ENCODE assay signal across 8 cellular contexts in the genomic region with DNA sequence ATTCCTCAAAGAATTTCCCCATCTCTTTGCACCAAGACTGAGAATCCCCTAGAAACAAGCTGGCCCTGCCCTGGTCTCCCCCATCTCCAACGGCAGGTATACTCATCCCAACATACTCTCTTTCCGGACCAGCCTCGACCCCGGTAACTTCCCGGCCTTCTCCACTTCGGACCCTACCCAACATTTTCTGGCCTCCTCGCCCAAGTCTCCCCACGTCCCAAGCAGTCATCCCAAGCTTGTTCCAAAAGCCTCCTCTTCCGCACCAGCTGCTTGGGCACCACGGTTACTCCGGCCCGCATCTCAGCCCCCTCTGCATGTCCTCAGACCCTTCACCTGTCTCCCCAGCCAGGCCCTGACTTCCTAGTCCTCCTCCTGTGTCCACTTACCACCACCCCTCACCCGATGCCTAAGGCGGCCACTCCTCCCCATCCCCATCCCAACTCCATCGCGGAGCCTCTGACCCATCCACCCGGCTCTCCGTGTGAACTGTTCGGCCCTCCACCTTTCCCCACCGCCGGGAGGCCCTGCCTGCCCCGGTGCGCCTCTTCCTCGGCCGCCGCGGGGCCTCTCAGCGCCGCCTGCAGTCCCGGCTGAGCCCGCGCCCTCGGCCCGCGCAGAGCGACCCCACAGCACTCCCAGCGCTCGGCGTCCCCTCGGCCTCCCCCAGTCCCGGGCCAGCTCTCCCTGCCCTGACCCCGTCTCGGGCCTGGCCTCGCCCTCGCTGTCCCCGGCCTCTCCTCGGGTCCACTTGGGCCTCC. TPM values are rescaled to one million over a fixed set of nuclear protein-coding genes. Genes with fewer than 3 reads are reported as not detected.
A peak's percentile ranks its signal among the peaks of the same experiment; 100 is the strongest.
DNase-seq lines count a peak whose midpoint lies in the region; ATAC-seq and TF ChIP-seq lines count a peak whose summit lies in the region.

No MANE protein-coding gene starts in this region.

- H3K27me3 ChIP-seq in MG63 (no peaks in the 10 kb centered on the region), neuronal stem cell (ENCODE audit: control insufficient read depth in 3 of 3, insufficient read depth in 3 of 3, low read depth in 1 of 3, low read length in 3 of 3) (no peaks in the 10 kb centered on the region)

- H4K8ac ChIP-seq in neuronal stem cell (ENCODE audit: low read depth, low read length), result no peak overlapping the region

- H2BK120ac ChIP-seq in neuronal stem cell (ENCODE audit: low read depth, low read length), result no peak overlapping the region

- peaks cover 19 to 24% of the 10 kb centered on the region in 2 donors for H3K4me1 ChIP-seq in neuronal stem cell (ENCODE audit: control insufficient read depth in 2 of 2, insufficient read depth in 1 of 2, low read depth in 1 of 2, low read length in 2 of 2)

- peak overlapping the region; percentile 93 for H2AFZ ChIP-seq in neuronal stem cell (ENCODE audit: low read length)

- H3K23ac ChIP-seq in neuronal stem cell (ENCODE audit: low read depth, low read length, poor library complexity), result peak overlapping the region; percentile 82

- no peaks in the 10 kb centered on the region for H3K9me3 ChIP-seq in MG63
- H3K9me3 ChIP-seq in neuronal stem cell (replicated peaks in 1 of 2; ENCODE audit: control insufficient read depth in 2 of 2, insufficient read depth in 1 of 2, low read depth in 1 of 2, low read length in 2 of 2), result no peaks in the 10 kb centered on the region

- intact Hi-C loops in Right ventricle myocardium inferior (cut with DNase I) (loop anchor here (10.0 kb wide), 1 partner anchor 483 kb away; the partner anchor contains the start of gene OVCA2), cardiac septum (cut with DNase I) (no loop called here)

- in situ Hi-C loops in KBM-7 (cut with MboI; ENCODE audit: low pct_unique_long_range_greater_than_20kb, low sequenced_read_pairs), result no loop called here

- H2BK15ac ChIP-seq in neuronal stem cell (ENCODE audit: low read length), result no peak overlapping the region

- H3K14ac ChIP-seq in neuronal stem cell (ENCODE audit: low read length), result peak overlapping the region; percentile 31

- peak overlapping the region; percentile 89 for H2BK5ac ChIP-seq in neuronal stem cell (ENCODE audit: low read length)

- no CpG with 5 or more reads among the region's 47 CpGs for WGBS in neuronal stem cell (ENCODE audit: extremely low coverage in 2 of 2, insufficient read length in 2 of 2, insufficient replicate concordance in 1 of 2), 2 donors

- TF ChIP-seq CTCF in fibroblast of pulmonary artery (IDR thresholded peaks at IDR 0.05; ENCODE audit: low read length, missing control alignments), result no peak

- peak overlapping the region; percentile 54 for H3K4me3 ChIP-seq in MG63
- H3K4me3 ChIP-seq in fibroblast of pulmonary artery (replicated peaks; ENCODE audit: low read depth, low read length), result peak overlapping the region; percentile 69
- peak overlapping the region; percentile 68 to 96 for H3K4me3 ChIP-seq in neuronal stem cell (ENCODE audit: low read length in 2 of 2)

- H2AK5ac ChIP-seq in neuronal stem cell (ENCODE audit: low read depth, low read length), result peak overlapping the region; percentile 41

- H4K91ac ChIP-seq in neuronal stem cell (ENCODE audit: low read depth, low read length, poor library complexity), result no peak overlapping the region

- peak overlapping the region; percentile 85 for H3K4me3 Mint-ChIP-seq in activated T-cell treated with anti-CD3 and anti-CD28 coated beads, Interleukin-2, amount 50 U/mL, for 4 hours

- peaks cover 34% of the 10 kb centered on the region for H3K4me1 Mint-ChIP-seq in activated T-cell treated with anti-CD3 and anti-CD28 coated beads, Interleukin-2, amount 50 U/mL, for 4 hours (ENCODE audit: low read depth)

- H3K27ac ChIP-seq in neuronal stem cell (replicated peaks; ENCODE audit: low read length), result no peak overlapping the region

- peaks cover 5% of the 10 kb centered on the region for H3K36me3 Mint-ChIP-seq in activated T-cell treated with anti-CD3 and anti-CD28 coated beads, Interleukin-2, amount 50 U/mL, for 4 hours (ENCODE audit: insufficient read depth)

- peak overlapping the region; percentile 98 for H3K9ac ChIP-seq in neuronal stem cell (ENCODE audit: low read depth, low read length, poor library complexity)

- no peaks in the 10 kb centered on the region for H3K27me3 Mint-ChIP-seq in activated T-cell treated with anti-CD3 and anti-CD28 coated beads, Interleukin-2, amount 50 U/mL, for 4 hours (ENCODE audit: low read depth)

- no peaks in the 10 kb centered on the region for H3K36me3 ChIP-seq in MG63
- peaks cover 2 to 19% of the 10 kb centered on the region in 2 donors for H3K36me3 ChIP-seq in neuronal stem cell (replicated peaks in 1 of 2; ENCODE audit: control insufficient read depth in 2 of 2, insufficient read depth in 2 of 2, low read length in 2 of 2)

- H2BK12ac ChIP-seq in neuronal stem cell (ENCODE audit: low read length), result no peak overlapping the region

- ATAC-seq in Right ventricle myocardium inferior (no peak), GM21360 (IDR thresholded peaks at IDR 0.05; ENCODE audit: unreplicated experiment) (no peak)
- ATAC-seq in activated T-cell treated with anti-CD3 and anti-CD28 coated beads, Interleukin-2, amount 50 U/mL, for 4 hours, result peak; percentile 44 to 50

- peaks cover 14% of the 10 kb centered on the region for H3K79me1 ChIP-seq in neuronal stem cell (ENCODE audit: low read depth, low read length)

- peak overlapping the region; percentile 90 for H3K18ac ChIP-seq in neuronal stem cell (ENCODE audit: low read length)

- no peak overlapping the region for H3K4ac ChIP-seq in neuronal stem cell (ENCODE audit: low read length)

- H3K4me2 ChIP-seq in neuronal stem cell (ENCODE audit: insufficient read depth, low read length, poor library complexity, severe bottlenecking), result peak overlapping the region; percentile 85

- H3K9me3 Mint-ChIP-seq in activated T-cell treated with anti-CD3 and anti-CD28 coated beads, Interleukin-2, amount 50 U/mL, for 4 hours, result no peaks in the 10 kb centered on the region

- DNase-seq in Right ventricle myocardium inferior (ENCODE audit: missing footprints), result peak; percentile 48
- no peak for DNase-seq in cardiac septum (ENCODE audit: low spot score)
- DNase-seq in MG63, result no peak
- peak; percentile 30 for DNase-seq in activated T-cell treated with anti-CD3 and anti-CD28 coated beads, Interleukin-2, amount 50 U/mL, for 4 hours
- DNase-seq in fibroblast of pulmonary artery (ENCODE audit: low read depth), result peak; percentile 16
- no peak for DNase-seq in neuronal stem cell (ENCODE audit: low spot score)
- DNase-seq in KBM-7, result no peak

RNA-seq across cellular contexts. Expression of gene PITPNA, which starts 1.0 kb away (rescaled TPM):
- total RNA-seq in Right ventricle myocardium inferior (52.9 TPM), cardiac septum (49.9 TPM)
- 15.2 and 39.1 TPM in 2 replicates for total RNA-seq in MG63 (2014; rRNA removed; shearing (Covaris generic); ENCODE audit: low replicate concordance)
- 100 to 1,000 TPM in 1 of 3 donors, 10 to 100 TPM in 2; 95.4 to 103 (median 97.4) TPM for total RNA-seq in activated T-cell treated with anti-CD3 and anti-CD28 coated beads, Interleukin-2, amount 50 U/mL, for 4 hours
- 62.6 TPM for polyA plus RNA-seq in neuronal stem cell (2013, experiment 1 of 2)
- 64.6 TPM for polyA plus RNA-seq in neuronal stem cell (2013, experiment 2 of 2)

RNA-seq across cellular contexts. Expression of gene INPP5K, which starts 45.2 kb away (rescaled TPM):
- total RNA-seq in Right ventricle myocardium inferior (35.4 TPM), cardiac septum (34.2 TPM)
- 30.8 and 75.0 TPM in 2 replicates for total RNA-seq in MG63 (2014; rRNA removed; shearing (Covaris generic); ENCODE audit: low replicate concordance)
- total RNA-seq in activated T-cell treated with anti-CD3 and anti-CD28 coated beads, Interleukin-2, amount 50 U/mL, for 4 hours, result 10 to 100 TPM; 21.6 to 30.0 (median 22.8) TPM
- polyA plus RNA-seq in neuronal stem cell (2013, experiment 1 of 2), result 11.1 TPM
- polyA plus RNA-seq in neuronal stem cell (2013, experiment 2 of 2), result 10.1 TPM

Comparison
In these comparisons a context has a peak if more than half of its experiments do, and no peak if none do; other contexts are left out.
1. DNase-seq: peak in Right ventricle myocardium inferior (single experiment), activated T-cell treated with anti-CD3 and anti-CD28 coated beads, Interleukin-2, amount 50 U/mL, for 4 hours (single experiment) and fibroblast of pulmonary artery (single experiment); none in cardiac septum (single experiment), MG63 (single experiment), neuronal stem cell (single experiment) and KBM-7 (single experiment).
2. ATAC-seq: peak in activated T-cell treated with anti-CD3 and anti-CD28 coated beads, Interleukin-2, amount 50 U/mL, for 4 hours (2 of 2); none in Right ventricle myocardium inferior (single experiment) and GM21360 (single experiment).
3. Peak in every context shown above with its lines, with median percentiles within 50 percentile points of each other: H3K4me3 ChIP-seq.